In genomic region chr3:72724070-72724469, GRCh38 we compare ENCODE assay signal across 21 cellular contexts.
DNase-seq lines count a peak whose midpoint lies in the region; ATAC-seq, FAIRE-seq and TF ChIP-seq lines count a peak whose summit lies in the region.
"Had no signal": no experiment of that assay in that cellular context is flagged by ENCODE, and none has a peak within 500 bp of the region (broad histone marks: within the 10 kb centered on the region; RNA-seq: fewer than 3 reads in every experiment).

No MANE protein-coding gene starts in this region.

- FAIRE-seq in A549 (lab: Jason Lieb, UNC): no peak
- FAIRE-seq: endothelial cell of umbilical vein, islet of Langerhans, pancreas had no signal

- TF ChIP-seq RAD21 in A549 (conservative IDR thresholded peaks at IDR 0.05 in 1 of 2, IDR thresholded peaks at IDR 0.05 in 1 of 2): no peak

- no peak overlapping the region for H3K4ac ChIP-seq in mesenchymal stem cell (ENCODE audit: low read depth in 1 of 2, low read length in 2 of 2)

- no peak overlapping the region for H3K23ac ChIP-seq in mesenchymal stem cell (ENCODE audit: low read length in 2 of 2)

- CTCF ChIA-PET in A549 (lab: Yijun Ruan, JAX): no interaction called here

- H2BK5ac ChIP-seq in mesenchymal stem cell (ENCODE audit: low read depth, low read length, poor library complexity, severe bottlenecking): no peak overlapping the region

- no peak for TF ChIP-seq EP300 in A549 (IDR thresholded peaks at IDR 0.05)

- H4K91ac ChIP-seq in mesenchymal stem cell (ENCODE audit: low read length): no peak overlapping the region

- WGBS in A549 (ENCODE audit: missing lambda C conversion rate): 70% methylated on average over 10 of the region's 10 CpGs
- 95% methylated on average over 10 of the region's 10 CpGs for WGBS in mesenchymal stem cell

- H3K9ac ChIP-seq in mesenchymal stem cell (ENCODE audit: low read length): no peak overlapping the region

- H3K27ac ChIP-seq in A549: no peak overlapping the region
- no peak overlapping the region for H3K27ac ChIP-seq in left lung
- H3K27ac ChIP-seq in mesenchymal stem cell (ENCODE audit: low read length, poor library complexity, severe bottlenecking): no peak overlapping the region
- H3K27ac ChIP-seq: cardiac muscle cell, pancreas had no signal

- POLR2A ChIA-PET in A549 (lab: Yijun Ruan, JAX): no interaction called here

- H3K4me1 ChIP-seq in A549: peaks cover 16% of the 10 kb centered on the region
- H3K4me1 ChIP-seq in left lung: no peaks in the 10 kb centered on the region
- H3K4me1 ChIP-seq in mesenchymal stem cell (ENCODE audit: control insufficient read depth, insufficient read depth, low read depth, low read length): peaks cover 2% of the 10 kb centered on the region
- H3K4me1 ChIP-seq: pancreas had no signal

- ATAC-seq in A549: no peak; a peak in 1 of 6 replicates
- ATAC-seq in left lung: peak; percentile 39
- ATAC-seq in omental fat pad (ENCODE audit: low FRiP score): no peak
- ATAC-seq: natural killer cell had no signal

- peak in 1 of 2 experiments; percentile 31 for DNase-seq in A549 (ENCODE audit: low read depth in 1 of 2, low spot score in 1 of 2)
- DNase-seq in NCI-H226: peak; percentile 62
- DNase-seq in T47D (ENCODE audit: low read depth in 1 of 2, low spot score in 1 of 2): peak; percentile 36 to 97
- no peak for DNase-seq in left lung
- DNase-seq in T-helper 2 cell: no peak
- no peak for DNase-seq in amygdala (lab: John Stamatoyannopoulos, UW)
- DNase-seq in mesenchymal stem cell: no peak
- DNase-seq in omental fat pad (ENCODE audit: low spot score): no peak
- DNase-seq: activated CD4-positive, alpha-beta T cell treated with anti-CD3 and anti-CD28 coated beads for 48 hours; activated effector memory CD4-positive, alpha-beta T cell treated with Interleukin-2 at 50 U/mL for 16 hours; GF-D8; hypothalamus; KBM-7; natural killer cell; NCI-H1930; NCI-H2227 treated with DMSO at 0.1 percent for 48 hours; pancreas; substantia nigra had no signal

- no peak for TF ChIP-seq CTCF in A549 (IDR thresholded peaks at IDR 0.05)
- TF ChIP-seq CTCF in left lung (IDR thresholded peaks at IDR 0.05): no peak
- TF ChIP-seq CTCF in omental fat pad (IDR thresholded peaks at IDR 0.05): no peak

- H3K27me3 ChIP-seq in left lung: no peaks in the 10 kb centered on the region
- H3K27me3 ChIP-seq in mesenchymal stem cell (ENCODE audit: control insufficient read depth in 1 of 2, insufficient read depth in 1 of 2, low read length in 2 of 2): peaks cover 22 to 25% of the 10 kb centered on the region in 2 experiments
- H3K27me3 ChIP-seq: cardiac muscle cell, pancreas had no signal

- no peak overlapping the region for H3K18ac ChIP-seq in mesenchymal stem cell (ENCODE audit: low read depth in 1 of 2, low read length in 2 of 2)

- no peak overlapping the region for H2AFZ ChIP-seq in mesenchymal stem cell (ENCODE audit: low read depth, low read length)

- no peak overlapping the region for H2BK120ac ChIP-seq in mesenchymal stem cell (ENCODE audit: low read depth, low read length)

- H3K4me3 ChIP-seq in A549 (no peak overlapping the region), left lung (no peak overlapping the region), mesenchymal stem cell (ENCODE audit: insufficient read depth in 1 of 2, low read depth in 1 of 2, low read length in 2 of 2) (no peak overlapping the region)
- H3K4me3 ChIP-seq: cardiac muscle cell, pancreas had no signal

- no peak for TF ChIP-seq POLR2A in A549 (IDR thresholded peaks at IDR 0.05; ENCODE audit: low read length)

- intact Hi-C loops in left lung (cut with DNase I): no loop called here

- in situ Hi-C loops in T47D (cut with HindIII; ENCODE audit: low pct_unique_long_range_greater_than_20kb, low sequenced_read_pairs): no loop called here

- no peaks in the 10 kb centered on the region for H3K9me3 ChIP-seq in A549
- no peaks in the 10 kb centered on the region for H3K9me3 ChIP-seq in left lung
- H3K9me3 ChIP-seq in mesenchymal stem cell (ENCODE audit: control insufficient read depth, low read length): no peaks in the 10 kb centered on the region
- H3K9me3 ChIP-seq: pancreas had no signal

- H3K36me3 ChIP-seq in left lung (no peaks in the 10 kb centered on the region), mesenchymal stem cell (ENCODE audit: control insufficient read depth in 1 of 2, insufficient read depth in 2 of 2, low read depth in 1 of 2, low read length in 2 of 2) (no peaks in the 10 kb centered on the region)
- H3K36me3 ChIP-seq: cardiac muscle cell, pancreas had no signal

- no peak overlapping the region for H4K8ac ChIP-seq in mesenchymal stem cell (ENCODE audit: low read length)

- H2BK15ac ChIP-seq in mesenchymal stem cell (ENCODE audit: low read depth, poor library complexity, severe bottlenecking): no peak overlapping the region

- no peaks in the 10 kb centered on the region for H3K79me1 ChIP-seq in mesenchymal stem cell (replicated peaks; ENCODE audit: low read length, poor library complexity, severe bottlenecking)

- H3K4me2 ChIP-seq in A549: no peak overlapping the region
- H3K4me2 ChIP-seq in mesenchymal stem cell (ENCODE audit: low read length, poor library complexity, severe bottlenecking): no peak overlapping the region

- peak overlapping the region in 1 of 2 experiments; percentile 35 for H3K14ac ChIP-seq in mesenchymal stem cell (ENCODE audit: low read length in 2 of 2)

- H2BK12ac ChIP-seq in mesenchymal stem cell (ENCODE audit: low read length in 2 of 2): no peak overlapping the region

- no peak overlapping the region for H2AK5ac ChIP-seq in mesenchymal stem cell (ENCODE audit: low read length, severe bottlenecking)

TF ChIP-seq in A549, 52 proteins besides CTCF, POLR2A, EP300 and RAD21:
- TF ChIP-seq FOSL2 (IDR thresholded peaks at IDR 0.05) (no peak), FOSL2 (CRISPR knock-in tag; IDR thresholded peaks at IDR 0.05) (peak; percentile 56; the same call in 1 of the 2 replicates), ZC3H11A (IDR thresholded peaks at IDR 0.05) (no peak)

Comparison
In these comparisons a context has a peak if more than half of its experiments do, and no peak if none do; other contexts are left out.
1. DNase-seq: peak in NCI-H226 (single experiment) and T47D (2 of 2); none in left lung (0 of 2), T-helper 2 cell (0 of 5), amygdala (0 of 56), mesenchymal stem cell (single experiment) and omental fat pad (single experiment).